In the genomic region with DNA sequence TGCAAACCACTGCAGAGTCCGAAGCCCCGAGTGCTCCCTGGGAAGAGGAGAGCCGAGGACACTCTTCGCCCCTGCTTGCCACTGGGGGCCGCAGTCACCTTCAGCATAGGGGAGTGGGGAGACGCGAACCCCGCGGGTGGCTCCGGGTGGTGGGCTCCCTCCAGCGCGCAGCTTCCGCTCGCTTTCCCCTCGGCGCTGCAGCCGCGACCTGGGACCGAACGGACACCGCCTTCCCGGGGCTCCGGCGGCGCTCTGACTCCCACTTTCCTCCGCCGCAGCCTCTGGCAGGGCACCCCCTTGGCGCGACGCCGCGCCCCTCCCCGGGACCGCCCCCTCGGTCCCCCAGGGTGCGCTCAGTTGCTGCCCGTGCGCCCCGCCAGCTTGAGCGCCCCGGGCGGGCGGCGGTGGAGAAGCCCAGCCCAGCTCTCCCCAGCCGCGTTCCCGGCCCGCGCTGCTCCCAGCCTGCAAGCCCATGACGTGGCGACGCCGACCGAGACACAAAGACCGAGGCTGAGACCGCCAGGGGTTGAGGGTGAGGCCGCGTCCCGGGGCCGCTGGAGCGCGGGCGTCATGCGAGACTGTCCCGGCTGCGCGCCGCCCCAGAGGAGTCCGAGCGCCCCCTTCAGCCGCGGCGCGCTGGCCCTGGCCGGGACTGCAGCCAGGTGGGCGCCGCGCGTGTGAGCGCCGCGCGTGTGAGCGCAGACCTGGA, we compare ENCODE assay signal across 1 cellular context.
TF ChIP-seq lines count a peak whose summit lies in the region.

A gene with protein sequence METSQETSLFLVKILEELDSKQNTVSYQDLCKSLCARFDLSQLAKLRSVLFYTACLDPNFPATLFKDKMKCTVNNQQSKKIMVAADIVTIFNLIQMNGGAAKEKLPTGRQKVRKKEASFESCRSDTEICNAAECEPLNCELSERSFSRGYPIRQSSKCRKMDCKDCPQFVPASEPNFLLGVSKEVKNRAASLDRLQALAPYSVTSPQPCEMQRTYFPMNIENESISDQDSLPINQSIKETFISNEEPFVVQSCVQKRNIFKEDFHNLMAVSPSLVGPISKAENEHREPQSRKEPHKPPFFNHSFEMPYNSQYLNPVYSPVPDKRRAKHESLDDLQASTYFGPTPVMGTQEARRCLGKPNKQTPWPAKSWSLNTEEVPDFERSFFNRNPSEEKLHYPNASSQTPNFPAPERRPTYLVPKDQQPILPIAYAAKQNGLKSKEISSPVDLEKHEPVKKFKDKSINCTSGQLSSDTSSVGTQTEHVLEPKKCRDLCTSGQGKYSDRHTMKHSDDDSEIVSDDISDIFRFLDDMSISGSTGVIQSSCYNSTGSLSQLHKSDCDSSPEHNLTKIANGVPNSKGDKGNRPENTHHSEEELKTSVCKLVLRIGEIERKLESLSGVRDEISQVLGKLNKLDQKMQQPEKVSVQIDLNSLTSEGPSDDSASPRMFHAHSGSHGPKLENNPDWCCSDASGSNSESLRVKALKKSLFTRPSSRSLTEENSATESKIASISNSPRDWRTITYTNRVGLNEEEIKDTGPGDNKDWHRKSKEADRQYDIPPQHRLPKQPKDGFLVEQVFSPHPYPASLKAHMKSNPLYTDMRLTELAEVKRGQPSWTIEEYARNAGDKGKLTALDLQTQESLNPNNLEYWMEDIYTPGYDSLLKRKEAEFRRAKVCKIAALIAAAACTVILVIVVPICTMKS (plus strand): TSS at position 701 of the 709 bp plus-strand sequence. CDS start 23,812 bp downstream, outside the sequence.

TF ChIP-seq in H1, 55 proteins besides CTCF, POLR2A, EP300 and RAD21 (continued from another document):
- peak in 1 of 2 experiments; percentile 27; a peak in 1 of 4 replicates for TF ChIP-seq SIN3A (conservative IDR thresholded peaks at IDR 0.05 in 1 of 2, IDR thresholded peaks at IDR 0.05 in 1 of 2; ENCODE audit: low read depth in 1 of 2, low read length in 2 of 2)
- TF ChIP-seq SIX5 (IDR thresholded peaks at IDR 0.05; ENCODE audit: low read depth, low read length) = no peak
- peak; percentile 65 for TF ChIP-seq KDM4A (IDR thresholded peaks at IDR 0.05; ENCODE audit: low read depth, low read length, severe bottlenecking)
- no peak for TF ChIP-seq MAFK (IDR thresholded peaks at IDR 0.05; ENCODE audit: low read depth, low read length)
- TF ChIP-seq RNF2 (IDR thresholded peaks at IDR 0.05; ENCODE audit: borderline replicate concordance, low read depth, low read length, missing control alignments, poor library complexity, severe bottlenecking) = no peak
- TF ChIP-seq, protein P1, sequence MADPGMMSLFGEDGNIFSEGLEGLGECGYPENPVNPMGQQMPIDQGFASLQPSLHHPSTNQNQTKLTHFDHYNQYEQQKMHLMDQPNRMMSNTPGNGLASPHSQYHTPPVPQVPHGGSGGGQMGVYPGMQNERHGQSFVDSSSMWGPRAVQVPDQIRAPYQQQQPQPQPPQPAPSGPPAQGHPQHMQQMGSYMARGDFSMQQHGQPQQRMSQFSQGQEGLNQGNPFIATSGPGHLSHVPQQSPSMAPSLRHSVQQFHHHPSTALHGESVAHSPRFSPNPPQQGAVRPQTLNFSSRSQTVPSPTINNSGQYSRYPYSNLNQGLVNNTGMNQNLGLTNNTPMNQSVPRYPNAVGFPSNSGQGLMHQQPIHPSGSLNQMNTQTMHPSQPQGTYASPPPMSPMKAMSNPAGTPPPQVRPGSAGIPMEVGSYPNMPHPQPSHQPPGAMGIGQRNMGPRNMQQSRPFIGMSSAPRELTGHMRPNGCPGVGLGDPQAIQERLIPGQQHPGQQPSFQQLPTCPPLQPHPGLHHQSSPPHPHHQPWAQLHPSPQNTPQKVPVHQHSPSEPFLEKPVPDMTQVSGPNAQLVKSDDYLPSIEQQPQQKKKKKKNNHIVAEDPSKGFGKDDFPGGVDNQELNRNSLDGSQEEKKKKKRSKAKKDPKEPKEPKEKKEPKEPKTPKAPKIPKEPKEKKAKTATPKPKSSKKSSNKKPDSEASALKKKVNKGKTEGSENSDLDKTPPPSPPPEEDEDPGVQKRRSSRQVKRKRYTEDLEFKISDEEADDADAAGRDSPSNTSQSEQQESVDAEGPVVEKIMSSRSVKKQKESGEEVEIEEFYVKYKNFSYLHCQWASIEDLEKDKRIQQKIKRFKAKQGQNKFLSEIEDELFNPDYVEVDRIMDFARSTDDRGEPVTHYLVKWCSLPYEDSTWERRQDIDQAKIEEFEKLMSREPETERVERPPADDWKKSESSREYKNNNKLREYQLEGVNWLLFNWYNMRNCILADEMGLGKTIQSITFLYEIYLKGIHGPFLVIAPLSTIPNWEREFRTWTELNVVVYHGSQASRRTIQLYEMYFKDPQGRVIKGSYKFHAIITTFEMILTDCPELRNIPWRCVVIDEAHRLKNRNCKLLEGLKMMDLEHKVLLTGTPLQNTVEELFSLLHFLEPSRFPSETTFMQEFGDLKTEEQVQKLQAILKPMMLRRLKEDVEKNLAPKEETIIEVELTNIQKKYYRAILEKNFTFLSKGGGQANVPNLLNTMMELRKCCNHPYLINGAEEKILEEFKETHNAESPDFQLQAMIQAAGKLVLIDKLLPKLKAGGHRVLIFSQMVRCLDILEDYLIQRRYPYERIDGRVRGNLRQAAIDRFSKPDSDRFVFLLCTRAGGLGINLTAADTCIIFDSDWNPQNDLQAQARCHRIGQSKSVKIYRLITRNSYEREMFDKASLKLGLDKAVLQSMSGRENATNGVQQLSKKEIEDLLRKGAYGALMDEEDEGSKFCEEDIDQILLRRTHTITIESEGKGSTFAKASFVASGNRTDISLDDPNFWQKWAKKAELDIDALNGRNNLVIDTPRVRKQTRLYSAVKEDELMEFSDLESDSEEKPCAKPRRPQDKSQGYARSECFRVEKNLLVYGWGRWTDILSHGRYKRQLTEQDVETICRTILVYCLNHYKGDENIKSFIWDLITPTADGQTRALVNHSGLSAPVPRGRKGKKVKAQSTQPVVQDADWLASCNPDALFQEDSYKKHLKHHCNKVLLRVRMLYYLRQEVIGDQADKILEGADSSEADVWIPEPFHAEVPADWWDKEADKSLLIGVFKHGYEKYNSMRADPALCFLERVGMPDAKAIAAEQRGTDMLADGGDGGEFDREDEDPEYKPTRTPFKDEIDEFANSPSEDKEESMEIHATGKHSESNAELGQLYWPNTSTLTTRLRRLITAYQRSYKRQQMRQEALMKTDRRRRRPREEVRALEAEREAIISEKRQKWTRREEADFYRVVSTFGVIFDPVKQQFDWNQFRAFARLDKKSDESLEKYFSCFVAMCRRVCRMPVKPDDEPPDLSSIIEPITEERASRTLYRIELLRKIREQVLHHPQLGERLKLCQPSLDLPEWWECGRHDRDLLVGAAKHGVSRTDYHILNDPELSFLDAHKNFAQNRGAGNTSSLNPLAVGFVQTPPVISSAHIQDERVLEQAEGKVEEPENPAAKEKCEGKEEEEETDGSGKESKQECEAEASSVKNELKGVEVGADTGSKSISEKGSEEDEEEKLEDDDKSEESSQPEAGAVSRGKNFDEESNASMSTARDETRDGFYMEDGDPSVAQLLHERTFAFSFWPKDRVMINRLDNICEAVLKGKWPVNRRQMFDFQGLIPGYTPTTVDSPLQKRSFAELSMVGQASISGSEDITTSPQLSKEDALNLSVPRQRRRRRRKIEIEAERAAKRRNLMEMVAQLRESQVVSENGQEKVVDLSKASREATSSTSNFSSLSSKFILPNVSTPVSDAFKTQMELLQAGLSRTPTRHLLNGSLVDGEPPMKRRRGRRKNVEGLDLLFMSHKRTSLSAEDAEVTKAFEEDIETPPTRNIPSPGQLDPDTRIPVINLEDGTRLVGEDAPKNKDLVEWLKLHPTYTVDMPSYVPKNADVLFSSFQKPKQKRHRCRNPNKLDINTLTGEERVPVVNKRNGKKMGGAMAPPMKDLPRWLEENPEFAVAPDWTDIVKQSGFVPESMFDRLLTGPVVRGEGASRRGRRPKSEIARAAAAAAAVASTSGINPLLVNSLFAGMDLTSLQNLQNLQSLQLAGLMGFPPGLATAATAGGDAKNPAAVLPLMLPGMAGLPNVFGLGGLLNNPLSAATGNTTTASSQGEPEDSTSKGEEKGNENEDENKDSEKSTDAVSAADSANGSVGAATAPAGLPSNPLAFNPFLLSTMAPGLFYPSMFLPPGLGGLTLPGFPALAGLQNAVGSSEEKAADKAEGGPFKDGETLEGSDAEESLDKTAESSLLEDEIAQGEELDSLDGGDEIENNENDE (IDR thresholded peaks at IDR 0.05; ENCODE audit: insufficient replicate concordance, low read length) = no peak
- no peak for TF ChIP-seq ZNF274 (IDR thresholded peaks at IDR 0.05; ENCODE audit: borderline replicate concordance, extremely low read depth, low read length)
- TF ChIP-seq TBP (IDR thresholded peaks at IDR 0.05; ENCODE audit: low read depth, low read length) = no peak
- TF ChIP-seq RBBP5 (IDR thresholded peaks at IDR 0.05; ENCODE audit: borderline replicate concordance, low read depth, low read length) = no peak; the same call in 1 of the 2 replicates
- no peak for TF ChIP-seq ASH2L (IDR thresholded peaks at IDR 0.05; ENCODE audit: low read length)
- TF ChIP-seq TEAD4 (IDR thresholded peaks at IDR 0.05; ENCODE audit: low read depth, low read length) = no peak
- TF ChIP-seq GABPA (IDR thresholded peaks at IDR 0.05; ENCODE audit: borderline replicate concordance, insufficient read depth, low read length) = no peak
- no peak for TF ChIP-seq CBX5 (IDR thresholded peaks at IDR 0.05; ENCODE audit: low read depth, low read length)
- TF ChIP-seq HDAC2 (IDR thresholded peaks at IDR 0.05; ENCODE audit: borderline replicate concordance in 1 of 2, low read depth in 2 of 2, low read length in 2 of 2) = peak in 1 of 2 experiments; percentile 24; a peak in 1 of 4 replicates
- peak; percentile 48; the same call in 1 of the 2 replicates for TF ChIP-seq SUZ12 (IDR thresholded peaks at IDR 0.05; ENCODE audit: low read length)
- TF ChIP-seq SAP30 (IDR thresholded peaks at IDR 0.05; ENCODE audit: insufficient read depth, insufficient replicate concordance, low read length) = no peak
- no peak for TF ChIP-seq JUN (IDR thresholded peaks at IDR 0.05; ENCODE audit: low read depth, low read length)
- TF ChIP-seq, protein P2, sequence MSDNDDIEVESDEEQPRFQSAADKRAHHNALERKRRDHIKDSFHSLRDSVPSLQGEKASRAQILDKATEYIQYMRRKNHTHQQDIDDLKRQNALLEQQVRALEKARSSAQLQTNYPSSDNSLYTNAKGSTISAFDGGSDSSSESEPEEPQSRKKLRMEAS (IDR thresholded peaks at IDR 0.05) = no peak
- TF ChIP-seq JUND (IDR thresholded peaks at IDR 0.05; ENCODE audit: low read length) = no peak
- TF ChIP-seq, protein P3, sequence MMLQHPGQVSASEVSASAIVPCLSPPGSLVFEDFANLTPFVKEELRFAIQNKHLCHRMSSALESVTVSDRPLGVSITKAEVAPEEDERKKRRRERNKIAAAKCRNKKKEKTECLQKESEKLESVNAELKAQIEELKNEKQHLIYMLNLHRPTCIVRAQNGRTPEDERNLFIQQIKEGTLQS (IDR thresholded peaks at IDR 0.05; ENCODE audit: insufficient read depth, low read depth, low read length) = no peak
- TF ChIP-seq RXRA (IDR thresholded peaks at IDR 0.05; ENCODE audit: insufficient read depth, low read depth, low read length) = no peak
- no peak for TF ChIP-seq TCF12 (IDR thresholded peaks at IDR 0.05; ENCODE audit: low read depth, low read length)
- TF ChIP-seq SRF (IDR thresholded peaks at IDR 0.05; ENCODE audit: low read depth, low read length) = no peak
- TF ChIP-seq BACH1 (IDR thresholded peaks at IDR 0.05; ENCODE audit: low read length) = 0 out of 2 replicates have a peak, but pooled peaks have one; percentile 28
TF ChIP-seq in H1: peak in this region for 5.
